Comparison of ENCODE assay signal across 13 cellular contexts in genomic region chr2:214593723-214594122, GRCh38.
A peak's percentile ranks its signal among the peaks of the same experiment; 100 is the strongest.
DNase-seq lines count a peak whose midpoint lies in the region; ATAC-seq and TF ChIP-seq lines count a peak whose summit lies in the region.
"Had no signal": no experiment of that assay in that cellular context is flagged by ENCODE, and none has a peak within 500 bp of the region (broad histone marks: within the 10 kb centered on the region; RNA-seq: fewer than 3 reads in every experiment).

No MANE protein-coding gene starts in this region.

- H3K4me3 ChIP-seq in astrocyte of the spinal cord (ENCODE audit: low read depth, low read length) = no peak overlapping the region
- no peak overlapping the region for H3K4me3 ChIP-seq in kidney epithelial cell (ENCODE audit: low read depth, low read length)
- no peak overlapping the region for H3K4me3 ChIP-seq in thoracic aorta
- H3K4me3 ChIP-seq: SJCRH30 had no signal

- H3K27me3 ChIP-seq in kidney epithelial cell (ENCODE audit: control insufficient read depth, insufficient read depth, low read length) = no peaks in the 10 kb centered on the region
- H3K27me3 ChIP-seq in thoracic aorta (replicated peaks; ENCODE audit: insufficient read depth) = no peaks in the 10 kb centered on the region
- H3K27me3 ChIP-seq: SJCRH30 had no signal

- H3K9me3 ChIP-seq in thoracic aorta = no peaks in the 10 kb centered on the region
- H3K9me3 ChIP-seq: SJCRH30 had no signal

- no peak overlapping the region for H3K27ac ChIP-seq in thoracic aorta
- H3K27ac ChIP-seq: 22Rv1, SJCRH30 had no signal

- peak; percentile 65 for ATAC-seq in thoracic aorta (ENCODE audit: insufficient number of reproducible peaks, low FRiP score, low read depth)
- no peak for ATAC-seq in HG02588 (IDR thresholded peaks at IDR 0.05; ENCODE audit: unreplicated experiment)

- H3K4me1 ChIP-seq in thoracic aorta (ENCODE audit: control insufficient read depth in 1 of 2, low read depth in 2 of 2) = peaks cover 6 to 13% of the 10 kb centered on the region in 2 donors
- H3K4me1 ChIP-seq: SJCRH30 had no signal

- in situ Hi-C loops in astrocyte of the spinal cord (cut with HindIII; ENCODE audit: low sequenced_read_pairs) = no loop called here

- TF ChIP-seq CTCF in astrocyte of the spinal cord (IDR thresholded peaks at IDR 0.05; ENCODE audit: low read depth, low read length) = no peak
- no peak for TF ChIP-seq CTCF in kidney epithelial cell (IDR thresholded peaks at IDR 0.05; ENCODE audit: insufficient read depth, low read length, poor library complexity, severe bottlenecking)
- TF ChIP-seq CTCF in thoracic aorta (IDR thresholded peaks at IDR 0.05) = no peak

- H3K36me3 ChIP-seq in kidney epithelial cell (ENCODE audit: control insufficient read depth, insufficient read depth, low read length) (no peaks in the 10 kb centered on the region), thoracic aorta (no peaks in the 10 kb centered on the region)
- H3K36me3 ChIP-seq: SJCRH30 had no signal

- DNase-seq in NCI-H82 (lab: John Stamatoyannopoulos, UW) (peak; percentile 22), NCI-H82 treated with DMSO at 0.1 percent for 48 hours (lab: John Stamatoyannopoulos, UW; ENCODE audit: unreplicated experiment) (no peak), astrocyte of the spinal cord (ENCODE audit: low read depth, low spot score) (peak; percentile 94), kidney epithelial cell (ENCODE audit: low read depth) (peak; percentile 90), thoracic aorta (ENCODE audit: low spot score) (no peak)
- DNase-seq in stimulated activated CD4-positive, alpha-beta T cell treated with anti-CD3 and anti-CD28 coated beads, Interleukin-4, amount 100 ng/mL, for 1 hour = no peak
- no peak for DNase-seq in stimulated activated CD4-positive, alpha-beta T cell treated with anti-CD3 and anti-CD28 coated beads, Interleukin-2, amount 100 ng/mL, for 48 hours
- DNase-seq: activated CD4-positive, alpha-beta T cell treated with anti-CD3 and anti-CD28 coated beads for 4 hours; DND-41; NCI-H187 treated with DMSO at 0.1 percent for 48 hours; SJCRH30 had no signal

Comparison
In these comparisons a context has a peak if more than half of its experiments do, and no peak if none do; other contexts are left out.
1. DNase-seq: peak in NCI-H82 (single experiment), astrocyte of the spinal cord (single experiment) and kidney epithelial cell (single experiment); none in NCI-H82 treated with DMSO at 0.1 percent for 48 hours (single experiment), thoracic aorta (single experiment), stimulated activated CD4-positive, alpha-beta T cell treated with anti-CD3 and anti-CD28 coated beads, Interleukin-4, amount 100 ng/mL, for 1 hour (single experiment) and stimulated activated CD4-positive, alpha-beta T cell treated with anti-CD3 and anti-CD28 coated beads, Interleukin-2, amount 100 ng/mL, for 48 hours (0 of 2).